18 cellular contexts compared by ENCODE assay signal in the genomic region with DNA sequence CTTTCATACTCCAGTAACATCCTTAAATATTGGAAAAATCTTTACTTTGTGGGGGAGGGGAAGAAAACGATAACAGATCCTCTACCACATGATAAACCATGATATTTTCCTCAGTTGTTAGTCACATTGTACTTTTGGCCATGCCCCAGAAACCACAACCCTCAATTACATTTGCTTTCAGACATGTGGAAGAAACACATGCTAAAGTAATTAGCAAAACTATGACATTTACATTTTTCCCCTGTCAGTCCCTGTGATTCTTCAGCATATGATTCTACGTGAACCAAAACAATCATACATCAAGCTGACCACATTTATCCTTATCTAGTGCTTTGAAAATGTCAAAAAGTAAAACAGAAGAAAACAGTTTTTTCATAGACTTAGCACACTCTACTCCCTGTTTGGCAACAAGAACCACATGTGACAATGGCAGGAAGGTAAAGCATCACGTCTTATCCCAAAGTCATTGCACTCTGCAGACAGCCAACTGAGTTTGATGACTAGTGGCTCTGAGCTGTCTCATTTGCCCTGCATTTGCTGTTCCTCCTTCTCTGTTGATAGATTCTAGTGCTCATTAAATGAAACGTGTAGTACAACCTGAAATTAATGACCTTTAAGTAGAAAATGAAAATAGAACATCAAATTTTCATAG.
DNase-seq lines count a peak whose midpoint lies in the region; ATAC-seq and TF ChIP-seq lines count a peak whose summit lies in the region.
"Had no signal": no experiment of that assay in that cellular context is flagged by ENCODE, and none has a peak within 500 bp of the region (broad histone marks: within the 10 kb centered on the region; RNA-seq: fewer than 3 reads in every experiment).

No MANE protein-coding gene starts in this region.

- peaks cover 0 to 3% (median 2%) of the 10 kb centered on the region in 3 donors for H3K27me3 Mint-ChIP-seq in CD14-positive monocyte (ENCODE audit: low read depth in 3 of 3)
- H3K27me3 Mint-ChIP-seq: CD8-positive, alpha-beta memory T cell had no signal

- WGBS in stomach, 5 donors: 30 to 46% (median 33%) methylated on average over 4 of the region's 4 CpGs

- peak; percentile 61 for DNase-seq in BJ (ENCODE audit: low read depth)
- DNase-seq in M059J (ENCODE audit: low read depth): peak; percentile 76
- peak; percentile 61 to 71 for DNase-seq in cardiac fibroblast (ENCODE audit: low read depth in 2 of 2)
- DNase-seq in lung microvascular endothelial cell (ENCODE audit: low read depth in 2 of 2): peak; percentile 18 to 61
- no peak for DNase-seq in iPS-NIHi7 (ENCODE audit: extremely low spot score)
- DNase-seq in CD14-positive monocyte (ENCODE audit: low spot score): no peak
- DNase-seq in stomach: no peak
- DNase-seq: activated T-cell treated with anti-CD3 and anti-CD28 coated beads, Interleukin-2, amount 50 U/mL, for 24 hours; CD8-positive, alpha-beta memory T cell; esophagus squamous epithelium; H7; stimulated activated CD4-positive, alpha-beta T cell treated with anti-CD3 and anti-CD28 coated beads, Interleukin-15, amount 100 ng/mL, for 24 hours; stimulated activated CD8-positive, alpha-beta memory T cell treated with anti-CD3 and anti-CD28 coated beads, Interleukin-4, amount 100 ng/mL, for 48 hours had no signal

- no peaks in the 10 kb centered on the region for H3K4me1 Mint-ChIP-seq in CD14-positive monocyte
- H3K4me1 Mint-ChIP-seq: CD8-positive, alpha-beta memory T cell; WTC11 had no signal

- peaks cover 0 to 2% (median 0%) of the 10 kb centered on the region in 7 donors for H3K9me3 Mint-ChIP-seq in CD14-positive monocyte
- H3K9me3 Mint-ChIP-seq: activated T-cell treated with anti-CD3 and anti-CD28 coated beads, Interleukin-2, amount 50 U/mL, for 24 hours; brain; WTC11 had no signal

- CTCF ChIA-PET in BJ (lab: Yijun Ruan, JAX): interaction anchor here (0.6 to 1.7 kb wide), 3 partner anchors 219 to 555 kb away, joined by 3 to 4 read pairs (median 3); no protein-coding TSS in a partner anchor

- TF ChIP-seq EP300 in stomach (IDR thresholded peaks at IDR 0.05): no peak

- no peaks in the 10 kb centered on the region for H3K36me3 ChIP-seq in BJ (ENCODE audit: control insufficient read depth, insufficient read depth, low read length)
- no peaks in the 10 kb centered on the region for H3K36me3 ChIP-seq in stomach
- H3K36me3 ChIP-seq: esophagus squamous epithelium had no signal

- ATAC-seq in HG03460 (IDR thresholded peaks at IDR 0.05; ENCODE audit: unreplicated experiment): no peak
- ATAC-seq: K562, WTC11 had no signal

- peak overlapping the region in 1 of 7 donors; percentile 35 for H3K27ac Mint-ChIP-seq in CD14-positive monocyte
- H3K27ac Mint-ChIP-seq: activated T-cell treated with anti-CD3 and anti-CD28 coated beads, Interleukin-2, amount 50 U/mL, for 24 hours; CD8-positive, alpha-beta memory T cell; WTC11 had no signal

- H3K9me3 ChIP-seq in stomach: no peaks in the 10 kb centered on the region
- H3K9me3 ChIP-seq: esophagus squamous epithelium had no signal

- H3K4me1 ChIP-seq in stomach: peaks cover 12 to 25% (median 17%) of the 10 kb centered on the region in 4 donors

- no peaks in the 10 kb centered on the region for H3K36me3 Mint-ChIP-seq in CD14-positive monocyte
- H3K36me3 Mint-ChIP-seq: brain; CD8-positive, alpha-beta memory T cell; WTC11 had no signal

- POLR2A ChIA-PET in BJ (lab: Charles Lee): interaction anchor here (0.5 to 0.6 kb wide), 3 partner anchors 11 to 524 kb away, joined by 3 to 8 read pairs (median 3); no protein-coding TSS in a partner anchor

- no peak overlapping the region for H3K27ac ChIP-seq in stomach
- H3K27ac ChIP-seq: RWPE1 had no signal

- no peaks in the 10 kb centered on the region for H3K27me3 ChIP-seq in BJ (ENCODE audit: control insufficient read depth, insufficient read depth, low read length)
- no peaks in the 10 kb centered on the region for H3K27me3 ChIP-seq in stomach
- H3K27me3 ChIP-seq: esophagus squamous epithelium had no signal

- intact Hi-C loops in CD14-positive monocyte (cut with micrococcal nuclease): no loop called here
- intact Hi-C loops in stomach (cut with DNase I; ENCODE audit: low total_unique reads): no loop called here

- TF ChIP-seq POLR2A in stomach (IDR thresholded peaks at IDR 0.05): no peak

- no peak for TF ChIP-seq CTCF in BJ (IDR thresholded peaks at IDR 0.05; ENCODE audit: insufficient read depth, low read depth, low read length)
- no peak for TF ChIP-seq CTCF in cardiac fibroblast (IDR thresholded peaks at IDR 0.05; ENCODE audit: low read depth, low read length)
- no peak for TF ChIP-seq CTCF in CD14-positive monocyte (IDR thresholded peaks at IDR 0.05)
- no peak for TF ChIP-seq CTCF in stomach (IDR thresholded peaks at IDR 0.05)

- no peak overlapping the region for H3K4me3 Mint-ChIP-seq in CD14-positive monocyte
- H3K4me3 Mint-ChIP-seq: activated T-cell treated with anti-CD3 and anti-CD28 coated beads, Interleukin-2, amount 50 U/mL, for 24 hours; brain; CD8-positive, alpha-beta memory T cell; WTC11 had no signal

- H3K4me3 ChIP-seq in BJ (ENCODE audit: low read depth, low read length) (no peak overlapping the region), cardiac fibroblast (replicated peaks in 1 of 2; ENCODE audit: low read depth in 2 of 2, low read length in 2 of 2) (no peak overlapping the region), stomach (no peak overlapping the region)
- H3K4me3 ChIP-seq: esophagus squamous epithelium, K562 had no signal

Comparison
In these comparisons a context has a peak if more than half of its experiments do, and no peak if none do; other contexts are left out.
1. DNase-seq: peak in BJ (single experiment), M059J (single experiment), cardiac fibroblast (2 of 2) and lung microvascular endothelial cell (2 of 2); none in iPS-NIHi7 (single experiment), CD14-positive monocyte (single experiment) and stomach (single experiment).